25 cellular contexts compared by ENCODE assay signal in genomic region chr5:142312399-142312798, GRCh38. TPM values are rescaled to one million over a fixed set of nuclear protein-coding genes. Genes with fewer than 3 reads are reported as not detected.
DNase-seq lines count a peak whose midpoint lies in the region; ATAC-seq, FAIRE-seq and TF ChIP-seq lines count a peak whose summit lies in the region.
"Had no signal": no experiment of that assay in that cellular context is flagged by ENCODE, and none has a peak within 500 bp of the region (broad histone marks: within the 10 kb centered on the region; RNA-seq: fewer than 3 reads in every experiment).

No MANE protein-coding gene starts in this region.

- H3K4me1 ChIP-seq in BLaER1 = peaks cover 76% of the 10 kb centered on the region
- peaks cover 6% of the 10 kb centered on the region for H3K4me1 ChIP-seq in iPS-15b (ENCODE audit: control insufficient read depth, insufficient read depth, low read length)
- H3K4me1 ChIP-seq: A549, HAP-1 had no signal

- H3K27ac Mint-ChIP-seq in WTC11 = peak overlapping the region; percentile 95
- H3K27ac Mint-ChIP-seq in effector memory CD8-positive, alpha-beta T cell = no peak overlapping the region
- H3K27ac Mint-ChIP-seq: CD14-positive monocyte had no signal

- no peak for ATAC-seq in WTC11
- ATAC-seq in effector memory CD8-positive, alpha-beta T cell (replicated peaks) = no peak
- ATAC-seq in HG03342 (IDR thresholded peaks at IDR 0.05; ENCODE audit: unreplicated experiment) = no peak
- ATAC-seq: A549 had no signal

- no peaks in the 10 kb centered on the region for H3K27me3 ChIP-seq in BLaER1
- H3K27me3 ChIP-seq in iPS-15b (ENCODE audit: control insufficient read depth, insufficient read depth, low read length) = no peaks in the 10 kb centered on the region
- H3K27me3 ChIP-seq: MG63 had no signal

- H3K9me3 Mint-ChIP-seq in WTC11 = no peaks in the 10 kb centered on the region
- H3K9me3 Mint-ChIP-seq in effector memory CD8-positive, alpha-beta T cell = no peaks in the 10 kb centered on the region

- peaks cover 89% of the 10 kb centered on the region for H3K4me1 Mint-ChIP-seq in WTC11
- no peaks in the 10 kb centered on the region for H3K4me1 Mint-ChIP-seq in effector memory CD8-positive, alpha-beta T cell (ENCODE audit: low read depth in 2 of 2)

- peaks cover 71% of the 10 kb centered on the region for H3K36me3 Mint-ChIP-seq in WTC11
- H3K36me3 Mint-ChIP-seq in effector memory CD8-positive, alpha-beta T cell (ENCODE audit: insufficient read depth) = no peaks in the 10 kb centered on the region
- H3K36me3 Mint-ChIP-seq: CD14-positive monocyte had no signal

- H3K9me3 ChIP-seq in BLaER1 (no peaks in the 10 kb centered on the region), iPS-15b (ENCODE audit: control insufficient read depth, insufficient read depth, low read length) (no peaks in the 10 kb centered on the region)
- H3K9me3 ChIP-seq: A549, HAP-1, MG63 had no signal

- H3K9ac ChIP-seq in BLaER1 (0 out of 2 replicates have a peak overlapping the region, but pooled peaks have one; percentile 10), iPS-15b (ENCODE audit: low read depth, low read length) (peak overlapping the region; percentile 37)
- H3K9ac ChIP-seq: GM23248 had no signal

- peak; percentile 47 for FAIRE-seq in GM19239 (lab: Jason Lieb, UNC)
- FAIRE-seq: A549, GM18507 had no signal

- POLR2A ChIA-PET in WTC11 (lab: Charles Lee) = no interaction called here

- no peaks in the 10 kb centered on the region; the same call in 1 of the 2 replicates for H3K27me3 Mint-ChIP-seq in WTC11 (ENCODE audit: low read depth)
- H3K27me3 Mint-ChIP-seq in effector memory CD8-positive, alpha-beta T cell = peaks cover 19 to 73% of the 10 kb centered on the region in 2 donors

- no peak for DNase-seq in GM19239 (ENCODE audit: insufficient read length, low spot score)
- DNase-seq in WTC11 (ENCODE audit: low spot score) = no peak
- DNase-seq in effector memory CD8-positive, alpha-beta T cell = no peak
- DNase-seq in NCI-H82 treated with DMSO at 0.1 percent for 48 hours (lab: John Stamatoyannopoulos, UW; ENCODE audit: unreplicated experiment) = no peak
- DNase-seq: Calu3, DND-41, GM23248, KBM-7, MG63, NCI-H1105 treated with DMSO at 0.1 percent for 48 hours, NCI-H2029, NCI-H446, NCI-H526, NCI-H82, PC-9, SHP77 treated with DMSO at 0.1 percent for 48 hours had no signal

- H3K4me2 ChIP-seq in BLaER1 = peak overlapping the region; percentile 94
- H3K4me2 ChIP-seq: A549, PC-9 had no signal

- peak overlapping the region; percentile 28; the same call in 1 of the 2 replicates for H3K4me3 Mint-ChIP-seq in WTC11
- no peak overlapping the region for H3K4me3 Mint-ChIP-seq in effector memory CD8-positive, alpha-beta T cell
- H3K4me3 Mint-ChIP-seq: CD14-positive monocyte had no signal

- H3K36me3 ChIP-seq in BLaER1 (peaks cover 25% of the 10 kb centered on the region), iPS-15b (ENCODE audit: control insufficient read depth, insufficient read depth, low read length) (peaks cover 34% of the 10 kb centered on the region)
- H3K36me3 ChIP-seq: HAP-1 had no signal

- CTCF ChIA-PET in WTC11 (lab: Charles Lee) = no interaction called here

- H3K4me3 ChIP-seq in BLaER1 (no peak overlapping the region), iPS-15b (ENCODE audit: low read depth, low read length) (no peak overlapping the region)
- H3K4me3 ChIP-seq: A549, GM23248, HAP-1, MG63, PC-9, SK-N-MC had no signal

- TF ChIP-seq CTCF in WTC11 (IDR thresholded peaks at IDR 0.05) = no peak

- H3K27ac ChIP-seq in BLaER1 = peak overlapping the region; percentile 94; the same call in 1 of the 2 replicates
- H3K27ac ChIP-seq: A549, GM23248, RWPE1, SK-N-MC had no signal

- H4K20me1 ChIP-seq in BLaER1 = no peaks in the 10 kb centered on the region

TF ChIP-seq in WTC11, 78 proteins besides CTCF, POLR2A, EP300 and RAD21:
- TF ChIP-seq ATF6 (CRISPR knock-in tag; IDR thresholded peaks at IDR 0.05) = no peak
- no peak for TF ChIP-seq FOXK1 (CRISPR knock-in tag; IDR thresholded peaks at IDR 0.05)

RNA-seq across cellular contexts. Expression of gene SPRY4, which starts 12.4 kb away (rescaled TPM):
- 99.6 to 140 TPM (median 103 TPM) in 3 replicates for total RNA-seq in WTC11 (2021)
